In genomic region chr22:49792107-49792506, GRCh38 we compare ENCODE assay signal across 17 cellular contexts. TPM values are rescaled to one million over a fixed set of nuclear protein-coding genes. Genes with fewer than 3 reads are reported as not detected.
DNase-seq lines count a peak whose midpoint lies in the region; ATAC-seq and TF ChIP-seq lines count a peak whose summit lies in the region.
"Had no signal": no experiment of that assay in that cellular context is flagged by ENCODE, and none has a peak within 500 bp of the region (broad histone marks: within the 10 kb centered on the region; RNA-seq: fewer than 3 reads in every experiment).

No MANE protein-coding gene starts in this region.

- DNase-seq in activated T-cell treated with anti-CD3 and anti-CD28 coated beads, Interleukin-2, amount 50 U/mL, for 24 hours, result no peak
- DNase-seq in activated T-cell treated with anti-CD3 and anti-CD28 coated beads for 4 hours (no peak), esophagus muscularis mucosa (ENCODE audit: extremely low spot score) (no peak), tibial nerve (ENCODE audit: low spot score in 2 of 2) (no peak)
- no peak for DNase-seq in CD4-positive, alpha-beta T cell
- DNase-seq: C1 segment of cervical spinal cord, COR-L47, DMS53, HCEC 1CT, IMR-90, NCI-H187 treated with DMSO at 0.1 percent for 48 hours, NCI-H2171, NCI-H774 had no signal

- TF ChIP-seq EP300 in esophagus muscularis mucosa (IDR thresholded peaks at IDR 0.05) (no peak), tibial nerve (IDR thresholded peaks at IDR 0.05) (no peak)

- 93% methylated on average over 10 of the region's 10 CpGs for WGBS in esophagus muscularis mucosa
- WGBS in tibial nerve, 2 donors, result 89 to 90% methylated on average over 10 of the region's 10 CpGs

- peaks cover 51% of the 10 kb centered on the region for H3K4me1 Mint-ChIP-seq in activated T-cell treated with anti-CD3 and anti-CD28 coated beads, Interleukin-2, amount 50 U/mL, for 24 hours (ENCODE audit: low read depth)
- H3K4me1 Mint-ChIP-seq in CD4-positive, alpha-beta T cell (ENCODE audit: low read depth), result peaks cover 57% of the 10 kb centered on the region

- no peaks in the 10 kb centered on the region for H3K9me3 Mint-ChIP-seq in activated T-cell treated with anti-CD3 and anti-CD28 coated beads, Interleukin-2, amount 50 U/mL, for 24 hours
- no peaks in the 10 kb centered on the region for H3K9me3 Mint-ChIP-seq in CD4-positive, alpha-beta T cell

- POLR2A ChIA-PET in CD4-positive, alpha-beta T cell (lab: Charles Lee), result interaction anchor here (1.3 kb wide), 1 partner anchor 11 kb away, joined by 3 read pairs; no protein-coding TSS in a partner anchor

- H3K9me3 ChIP-seq in CD4-positive, alpha-beta T cell (ENCODE audit: control insufficient read depth, low read length), result no peaks in the 10 kb centered on the region
- no peaks in the 10 kb centered on the region for H3K9me3 ChIP-seq in esophagus muscularis mucosa
- no peaks in the 10 kb centered on the region for H3K9me3 ChIP-seq in tibial nerve

- H3K27me3 Mint-ChIP-seq in activated T-cell treated with anti-CD3 and anti-CD28 coated beads, Interleukin-2, amount 50 U/mL, for 24 hours, result no peaks in the 10 kb centered on the region
- H3K27me3 Mint-ChIP-seq in CD4-positive, alpha-beta T cell, result no peaks in the 10 kb centered on the region

- TF ChIP-seq CTCF in CD4-positive, alpha-beta T cell (IDR thresholded peaks at IDR 0.05), result no peak
- TF ChIP-seq CTCF in esophagus muscularis mucosa (IDR thresholded peaks at IDR 0.05) (no peak), tibial nerve (IDR thresholded peaks at IDR 0.05) (no peak)

- no peak for ATAC-seq in CD4-positive, alpha-beta T cell (ENCODE audit: poor library complexity)
- no peak for ATAC-seq in HG03095 (IDR thresholded peaks at IDR 0.05; ENCODE audit: unreplicated experiment)
- no peak for ATAC-seq in HG03571 (IDR thresholded peaks at IDR 0.05; ENCODE audit: unreplicated experiment)
- ATAC-seq: GM12878 had no signal

- CTCF ChIA-PET in CD4-positive, alpha-beta T cell (lab: Charles Lee), result no interaction called here

- no peak overlapping the region for H3K27ac ChIP-seq in CD4-positive, alpha-beta T cell (ENCODE audit: low read depth, low read length)
- H3K27ac ChIP-seq in esophagus muscularis mucosa (replicated peaks in 1 of 4) (peak overlapping the region; percentile 17 to 60 (median 54)), rectal smooth muscle tissue (ENCODE audit: low read depth, low read length) (peak overlapping the region; percentile 70), tibial nerve (no peak overlapping the region)

- intact Hi-C loops in CD4-positive, alpha-beta T cell (cut with DNase I, micrococcal nuclease), result no loop called here
- intact Hi-C loops in esophagus muscularis mucosa (cut with DNase I), result loop anchor here (5.0 kb wide), 1 partner anchor 125 kb away; the partner anchor contains the start of genes ALG12 and CRELD2

- H3K4me3 Mint-ChIP-seq in activated T-cell treated with anti-CD3 and anti-CD28 coated beads, Interleukin-2, amount 50 U/mL, for 24 hours, result no peak overlapping the region
- H3K4me3 Mint-ChIP-seq in CD4-positive, alpha-beta T cell, result peak overlapping the region; percentile 7

- H3K36me3 ChIP-seq in esophagus muscularis mucosa, result peaks cover 37 to 82% (median 74%) of the 10 kb centered on the region in 4 donors
- H3K36me3 ChIP-seq in rectal smooth muscle tissue (ENCODE audit: control insufficient read depth, insufficient read depth, low read length), result peaks cover 23% of the 10 kb centered on the region
- peaks cover 3 to 77% (median 23%) of the 10 kb centered on the region in 3 donors for H3K36me3 ChIP-seq in tibial nerve

- H3K4me1 ChIP-seq in esophagus muscularis mucosa (peaks cover 55 to 74% (median 71%) of the 10 kb centered on the region in 4 donors), rectal smooth muscle tissue (ENCODE audit: control insufficient read depth, insufficient read depth, low read length) (peaks cover 56% of the 10 kb centered on the region), tibial nerve (peaks cover 0 to 66% (median 28%) of the 10 kb centered on the region in 4 donors)

- peak overlapping the region; percentile 80 for H3K27ac Mint-ChIP-seq in activated T-cell treated with anti-CD3 and anti-CD28 coated beads, Interleukin-2, amount 50 U/mL, for 24 hours
- H3K27ac Mint-ChIP-seq in CD4-positive, alpha-beta T cell, result peak overlapping the region; percentile 68

- H3K4me3 ChIP-seq in esophagus muscularis mucosa (no peak overlapping the region), rectal smooth muscle tissue (ENCODE audit: low read length) (no peak overlapping the region), tibial nerve (no peak overlapping the region)
- H3K4me3 ChIP-seq: GM12878 had no signal

- H3K36me3 Mint-ChIP-seq in activated T-cell treated with anti-CD3 and anti-CD28 coated beads, Interleukin-2, amount 50 U/mL, for 24 hours (ENCODE audit: low read depth), result peaks cover 98% of the 10 kb centered on the region
- H3K36me3 Mint-ChIP-seq in CD4-positive, alpha-beta T cell (ENCODE audit: low read depth), result peaks cover 93% of the 10 kb centered on the region

- TF ChIP-seq POLR2A in esophagus muscularis mucosa (IDR thresholded peaks at IDR 0.05; ENCODE audit: low read depth) (no peak), tibial nerve (IDR thresholded peaks at IDR 0.05) (no peak)

- H3K27me3 ChIP-seq in CD4-positive, alpha-beta T cell (ENCODE audit: control insufficient read depth, insufficient read depth, low read length), result no peaks in the 10 kb centered on the region
- no peaks in the 10 kb centered on the region for H3K27me3 ChIP-seq in esophagus muscularis mucosa
- H3K27me3 ChIP-seq in rectal smooth muscle tissue (ENCODE audit: control insufficient read depth, insufficient read depth, low read length), result no peaks in the 10 kb centered on the region
- H3K27me3 ChIP-seq in tibial nerve, result no peaks in the 10 kb centered on the region

- H3K9ac ChIP-seq in rectal smooth muscle tissue (ENCODE audit: low read length), result no peak overlapping the region

RNA-seq across cellular contexts. Expression of gene BRD1, which starts 35.6 kb away (rescaled TPM):
- total RNA-seq in CD4-positive, alpha-beta T cell, result 100 to 1,000 TPM; 129 to 130 TPM
- 10 to 100 TPM; 36.5 to 54.1 (median 51.4) TPM for total RNA-seq in esophagus muscularis mucosa
- total RNA-seq in tibial nerve, result 10 to 100 TPM; 44.6 to 74.9 (median 60.4) TPM

Comparison
In these comparisons a context has a peak if more than half of its experiments do, and no peak if none do; other contexts are left out.
1. H3K27ac ChIP-seq: peak in esophagus muscularis mucosa (4 of 4) and rectal smooth muscle tissue (single experiment); none in CD4-positive, alpha-beta T cell (single experiment) and tibial nerve (0 of 4).